Comparison of ENCODE assay signal across 1 cellular context in the genomic region with DNA sequence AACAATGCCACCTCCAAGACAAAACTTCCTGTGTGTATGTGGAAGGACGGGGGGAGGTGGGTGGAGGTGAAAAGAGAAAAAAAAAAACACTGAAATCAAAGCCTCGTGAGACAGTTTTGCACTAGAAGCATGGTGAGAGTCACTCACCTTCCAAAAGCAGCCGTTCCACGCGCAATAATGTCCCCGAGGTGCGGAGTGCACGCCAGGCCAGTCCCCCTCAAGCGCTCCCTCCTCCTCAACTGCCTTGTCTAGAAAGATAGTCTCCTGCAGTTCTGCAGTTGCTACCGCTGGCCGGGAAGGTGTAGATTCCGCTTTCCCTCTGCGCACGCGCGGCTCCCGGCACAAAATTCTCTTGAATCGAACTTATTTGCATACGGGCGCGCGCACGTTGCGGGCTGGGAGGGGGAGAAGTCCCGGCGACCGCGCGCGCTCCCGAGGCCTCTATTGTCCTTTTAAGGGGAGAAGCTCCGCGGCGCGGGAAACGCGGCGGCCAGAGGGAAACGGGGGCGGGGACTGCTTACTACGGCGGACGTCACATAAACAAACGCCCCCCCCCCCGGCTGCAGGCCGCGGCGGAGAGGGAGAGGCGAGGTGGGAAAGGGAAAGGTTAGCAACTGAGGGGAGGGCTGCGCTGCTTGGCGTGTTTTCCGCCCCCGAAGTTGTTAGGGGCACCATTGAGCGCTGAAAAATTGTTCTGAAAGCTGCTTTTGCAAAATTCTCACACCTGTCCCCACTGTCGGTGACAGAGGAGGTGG.
TF ChIP-seq lines count a peak whose summit lies in the region.

A gene with protein sequence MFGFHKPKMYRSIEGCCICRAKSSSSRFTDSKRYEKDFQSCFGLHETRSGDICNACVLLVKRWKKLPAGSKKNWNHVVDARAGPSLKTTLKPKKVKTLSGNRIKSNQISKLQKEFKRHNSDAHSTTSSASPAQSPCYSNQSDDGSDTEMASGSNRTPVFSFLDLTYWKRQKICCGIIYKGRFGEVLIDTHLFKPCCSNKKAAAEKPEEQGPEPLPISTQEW (minus strand): TSS at position 274 of the 755 bp plus-strand sequence. CDS start 27,946 bp downstream, outside the sequence.

TF ChIP-seq in K562, 482 proteins besides CTCF, POLR2A, EP300 and RAD21 (continued from another document and continues in another):
- TF ChIP-seq, protein P1, sequence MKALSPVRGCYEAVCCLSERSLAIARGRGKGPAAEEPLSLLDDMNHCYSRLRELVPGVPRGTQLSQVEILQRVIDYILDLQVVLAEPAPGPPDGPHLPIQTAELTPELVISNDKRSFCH (CRISPR knock-in tag; IDR thresholded peaks at IDR 0.05) = no peak
- TF ChIP-seq, protein P1 (tag; IDR thresholded peaks at IDR 0.05) = peak; percentile 37; the same call in 1 of the 2 replicates
- TF ChIP-seq, protein P2, sequence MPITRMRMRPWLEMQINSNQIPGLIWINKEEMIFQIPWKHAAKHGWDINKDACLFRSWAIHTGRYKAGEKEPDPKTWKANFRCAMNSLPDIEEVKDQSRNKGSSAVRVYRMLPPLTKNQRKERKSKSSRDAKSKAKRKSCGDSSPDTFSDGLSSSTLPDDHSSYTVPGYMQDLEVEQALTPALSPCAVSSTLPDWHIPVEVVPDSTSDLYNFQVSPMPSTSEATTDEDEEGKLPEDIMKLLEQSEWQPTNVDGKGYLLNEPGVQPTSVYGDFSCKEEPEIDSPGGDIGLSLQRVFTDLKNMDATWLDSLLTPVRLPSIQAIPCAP (CRISPR knock-in tag; IDR thresholded peaks at IDR 0.05; ENCODE audit: borderline replicate concordance) = no peak
- TF ChIP-seq ZNF766 (CRISPR knock-in tag; conservative IDR thresholded peaks at IDR 0.05) (peak; percentile 94), STAT5A (IDR thresholded peaks at IDR 0.05; ENCODE audit: borderline replicate concordance, low read length) (peak; percentile 27; the same call in 1 of the 2 replicates), NRF1 (conservative IDR thresholded peaks at IDR 0.05 in 1 of 2, IDR thresholded peaks at IDR 0.05 in 1 of 2) (peak; percentile 99), E2F3 (CRISPR knock-in tag; IDR thresholded peaks at IDR 0.05) (peak; percentile 90), ESRRA (IDR thresholded peaks at IDR 0.05; ENCODE audit: borderline replicate concordance, low read depth) (peak; percentile 30; the same call in 1 of the 2 replicates), SPI1 (IDR thresholded peaks at IDR 0.05; ENCODE audit: borderline replicate concordance, low read depth, low read length) (peak; percentile 3; the same call in 1 of the 2 replicates), RB1 (IDR thresholded peaks at IDR 0.05; ENCODE audit: low read depth) (peak; percentile 92), MTA3 (IDR thresholded peaks at IDR 0.05; ENCODE audit: borderline replicate concordance) (peak; percentile 61; the same call in 1 of the 2 replicates), PHF8 (IDR thresholded peaks at IDR 0.05; ENCODE audit: borderline replicate concordance, low read length) (peak; percentile 86; the same call in 1 of the 2 replicates), HMG20A (CRISPR knock-in tag; conservative IDR thresholded peaks at IDR 0.05) (no peak), LARP7 (IDR thresholded peaks at IDR 0.05) (peak; percentile 46; the same call in 1 of the 2 replicates), DACH1 (IDR thresholded peaks at IDR 0.05; ENCODE audit: partially characterized antibody) (no peak), ZNF584 (CRISPR knock-in tag; IDR thresholded peaks at IDR 0.05; ENCODE audit: low read depth) (peak; percentile 51; the same call in 1 of the 2 replicates), GTF2E2 (tag; IDR thresholded peaks at IDR 0.05) (peak; percentile 83; the same call in 1 of the 2 replicates), ZNF586 (CRISPR knock-in tag; conservative IDR thresholded peaks at IDR 0.05) (no peak), ZFPM2 (CRISPR knock-in tag; IDR thresholded peaks at IDR 0.05) (no peak)
- TF ChIP-seq, protein P3, sequence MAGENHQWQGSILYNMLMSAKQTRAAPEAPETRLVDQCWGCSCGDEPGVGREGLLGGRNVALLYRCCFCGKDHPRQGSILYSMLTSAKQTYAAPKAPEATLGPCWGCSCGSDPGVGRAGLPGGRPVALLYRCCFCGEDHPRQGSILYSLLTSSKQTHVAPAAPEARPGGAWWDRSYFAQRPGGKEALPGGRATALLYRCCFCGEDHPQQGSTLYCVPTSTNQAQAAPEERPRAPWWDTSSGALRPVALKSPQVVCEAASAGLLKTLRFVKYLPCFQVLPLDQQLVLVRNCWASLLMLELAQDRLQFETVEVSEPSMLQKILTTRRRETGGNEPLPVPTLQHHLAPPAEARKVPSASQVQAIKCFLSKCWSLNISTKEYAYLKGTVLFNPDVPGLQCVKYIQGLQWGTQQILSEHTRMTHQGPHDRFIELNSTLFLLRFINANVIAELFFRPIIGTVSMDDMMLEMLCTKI (IDR thresholded peaks at IDR 0.05; ENCODE audit: partially characterized antibody) = no peak
- TF ChIP-seq, protein P4, sequence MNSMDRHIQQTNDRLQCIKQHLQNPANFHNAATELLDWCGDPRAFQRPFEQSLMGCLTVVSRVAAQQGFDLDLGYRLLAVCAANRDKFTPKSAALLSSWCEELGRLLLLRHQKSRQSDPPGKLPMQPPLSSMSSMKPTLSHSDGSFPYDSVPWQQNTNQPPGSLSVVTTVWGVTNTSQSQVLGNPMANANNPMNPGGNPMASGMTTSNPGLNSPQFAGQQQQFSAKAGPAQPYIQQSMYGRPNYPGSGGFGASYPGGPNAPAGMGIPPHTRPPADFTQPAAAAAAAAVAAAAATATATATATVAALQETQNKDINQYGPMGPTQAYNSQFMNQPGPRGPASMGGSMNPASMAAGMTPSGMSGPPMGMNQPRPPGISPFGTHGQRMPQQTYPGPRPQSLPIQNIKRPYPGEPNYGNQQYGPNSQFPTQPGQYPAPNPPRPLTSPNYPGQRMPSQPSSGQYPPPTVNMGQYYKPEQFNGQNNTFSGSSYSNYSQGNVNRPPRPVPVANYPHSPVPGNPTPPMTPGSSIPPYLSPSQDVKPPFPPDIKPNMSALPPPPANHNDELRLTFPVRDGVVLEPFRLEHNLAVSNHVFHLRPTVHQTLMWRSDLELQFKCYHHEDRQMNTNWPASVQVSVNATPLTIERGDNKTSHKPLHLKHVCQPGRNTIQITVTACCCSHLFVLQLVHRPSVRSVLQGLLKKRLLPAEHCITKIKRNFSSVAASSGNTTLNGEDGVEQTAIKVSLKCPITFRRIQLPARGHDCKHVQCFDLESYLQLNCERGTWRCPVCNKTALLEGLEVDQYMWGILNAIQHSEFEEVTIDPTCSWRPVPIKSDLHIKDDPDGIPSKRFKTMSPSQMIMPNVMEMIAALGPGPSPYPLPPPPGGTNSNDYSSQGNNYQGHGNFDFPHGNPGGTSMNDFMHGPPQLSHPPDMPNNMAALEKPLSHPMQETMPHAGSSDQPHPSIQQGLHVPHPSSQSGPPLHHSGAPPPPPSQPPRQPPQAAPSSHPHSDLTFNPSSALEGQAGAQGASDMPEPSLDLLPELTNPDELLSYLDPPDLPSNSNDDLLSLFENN (IDR thresholded peaks at IDR 0.05; ENCODE audit: low read depth in 2 of 2, low read length in 2 of 2) = peak in 1 of 2 experiments; percentile 55; a peak in 1 of 4 replicates
- TF ChIP-seq, protein P5, sequence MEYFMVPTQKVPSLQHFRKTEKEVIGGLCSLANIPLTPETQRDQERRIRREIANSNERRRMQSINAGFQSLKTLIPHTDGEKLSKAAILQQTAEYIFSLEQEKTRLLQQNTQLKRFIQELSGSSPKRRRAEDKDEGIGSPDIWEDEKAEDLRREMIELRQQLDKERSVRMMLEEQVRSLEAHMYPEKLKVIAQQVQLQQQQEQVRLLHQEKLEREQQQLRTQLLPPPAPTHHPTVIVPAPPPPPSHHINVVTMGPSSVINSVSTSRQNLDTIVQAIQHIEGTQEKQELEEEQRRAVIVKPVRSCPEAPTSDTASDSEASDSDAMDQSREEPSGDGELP (CRISPR knock-in tag; IDR thresholded peaks at IDR 0.05; ENCODE audit: borderline replicate concordance) = peak; percentile 69; the same call in 1 of the 2 replicates
- TF ChIP-seq, protein P6, sequence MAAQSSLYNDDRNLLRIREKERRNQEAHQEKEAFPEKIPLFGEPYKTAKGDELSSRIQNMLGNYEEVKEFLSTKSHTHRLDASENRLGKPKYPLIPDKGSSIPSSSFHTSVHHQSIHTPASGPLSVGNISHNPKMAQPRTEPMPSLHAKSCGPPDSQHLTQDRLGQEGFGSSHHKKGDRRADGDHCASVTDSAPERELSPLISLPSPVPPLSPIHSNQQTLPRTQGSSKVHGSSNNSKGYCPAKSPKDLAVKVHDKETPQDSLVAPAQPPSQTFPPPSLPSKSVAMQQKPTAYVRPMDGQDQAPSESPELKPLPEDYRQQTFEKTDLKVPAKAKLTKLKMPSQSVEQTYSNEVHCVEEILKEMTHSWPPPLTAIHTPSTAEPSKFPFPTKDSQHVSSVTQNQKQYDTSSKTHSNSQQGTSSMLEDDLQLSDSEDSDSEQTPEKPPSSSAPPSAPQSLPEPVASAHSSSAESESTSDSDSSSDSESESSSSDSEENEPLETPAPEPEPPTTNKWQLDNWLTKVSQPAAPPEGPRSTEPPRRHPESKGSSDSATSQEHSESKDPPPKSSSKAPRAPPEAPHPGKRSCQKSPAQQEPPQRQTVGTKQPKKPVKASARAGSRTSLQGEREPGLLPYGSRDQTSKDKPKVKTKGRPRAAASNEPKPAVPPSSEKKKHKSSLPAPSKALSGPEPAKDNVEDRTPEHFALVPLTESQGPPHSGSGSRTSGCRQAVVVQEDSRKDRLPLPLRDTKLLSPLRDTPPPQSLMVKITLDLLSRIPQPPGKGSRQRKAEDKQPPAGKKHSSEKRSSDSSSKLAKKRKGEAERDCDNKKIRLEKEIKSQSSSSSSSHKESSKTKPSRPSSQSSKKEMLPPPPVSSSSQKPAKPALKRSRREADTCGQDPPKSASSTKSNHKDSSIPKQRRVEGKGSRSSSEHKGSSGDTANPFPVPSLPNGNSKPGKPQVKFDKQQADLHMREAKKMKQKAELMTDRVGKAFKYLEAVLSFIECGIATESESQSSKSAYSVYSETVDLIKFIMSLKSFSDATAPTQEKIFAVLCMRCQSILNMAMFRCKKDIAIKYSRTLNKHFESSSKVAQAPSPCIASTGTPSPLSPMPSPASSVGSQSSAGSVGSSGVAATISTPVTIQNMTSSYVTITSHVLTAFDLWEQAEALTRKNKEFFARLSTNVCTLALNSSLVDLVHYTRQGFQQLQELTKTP (IDR thresholded peaks at IDR 0.05; ENCODE audit: low read depth in 1 of 2, partially characterized antibody in 2 of 2) = peak; percentile 76 to 84
- TF ChIP-seq, protein P7, sequence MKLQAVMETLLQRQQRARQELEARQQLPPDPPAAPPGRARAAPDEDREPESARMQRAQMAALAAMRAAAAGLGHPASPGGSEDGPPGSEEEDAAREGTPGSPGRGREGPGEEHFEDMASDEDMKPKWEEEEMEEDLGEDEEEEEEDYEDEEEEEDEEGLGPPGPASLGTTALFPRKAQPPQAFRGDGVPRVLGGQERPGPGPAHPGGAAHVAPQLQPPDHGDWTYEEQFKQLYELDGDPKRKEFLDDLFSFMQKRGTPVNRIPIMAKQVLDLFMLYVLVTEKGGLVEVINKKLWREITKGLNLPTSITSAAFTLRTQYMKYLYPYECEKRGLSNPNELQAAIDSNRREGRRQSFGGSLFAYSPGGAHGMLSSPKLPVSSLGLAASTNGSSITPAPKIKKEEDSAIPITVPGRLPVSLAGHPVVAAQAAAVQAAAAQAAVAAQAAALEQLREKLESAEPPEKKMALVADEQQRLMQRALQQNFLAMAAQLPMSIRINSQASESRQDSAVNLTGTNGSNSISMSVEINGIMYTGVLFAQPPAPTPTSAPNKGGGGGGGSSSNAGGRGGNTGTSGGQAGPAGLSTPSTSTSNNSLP (IDR thresholded peaks at IDR 0.05; ENCODE audit: borderline replicate concordance, low read depth, low read length) = no peak
- TF ChIP-seq, protein P8, sequence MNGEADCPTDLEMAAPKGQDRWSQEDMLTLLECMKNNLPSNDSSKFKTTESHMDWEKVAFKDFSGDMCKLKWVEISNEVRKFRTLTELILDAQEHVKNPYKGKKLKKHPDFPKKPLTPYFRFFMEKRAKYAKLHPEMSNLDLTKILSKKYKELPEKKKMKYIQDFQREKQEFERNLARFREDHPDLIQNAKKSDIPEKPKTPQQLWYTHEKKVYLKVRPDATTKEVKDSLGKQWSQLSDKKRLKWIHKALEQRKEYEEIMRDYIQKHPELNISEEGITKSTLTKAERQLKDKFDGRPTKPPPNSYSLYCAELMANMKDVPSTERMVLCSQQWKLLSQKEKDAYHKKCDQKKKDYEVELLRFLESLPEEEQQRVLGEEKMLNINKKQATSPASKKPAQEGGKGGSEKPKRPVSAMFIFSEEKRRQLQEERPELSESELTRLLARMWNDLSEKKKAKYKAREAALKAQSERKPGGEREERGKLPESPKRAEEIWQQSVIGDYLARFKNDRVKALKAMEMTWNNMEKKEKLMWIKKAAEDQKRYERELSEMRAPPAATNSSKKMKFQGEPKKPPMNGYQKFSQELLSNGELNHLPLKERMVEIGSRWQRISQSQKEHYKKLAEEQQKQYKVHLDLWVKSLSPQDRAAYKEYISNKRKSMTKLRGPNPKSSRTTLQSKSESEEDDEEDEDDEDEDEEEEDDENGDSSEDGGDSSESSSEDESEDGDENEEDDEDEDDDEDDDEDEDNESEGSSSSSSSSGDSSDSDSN (IDR thresholded peaks at IDR 0.05; ENCODE audit: borderline replicate concordance in 1 of 2, low read depth in 2 of 2, low read length in 2 of 2) = peak in 1 of 2 experiments; percentile 70; a peak in 1 of 4 replicates
- TF ChIP-seq, protein P9, sequence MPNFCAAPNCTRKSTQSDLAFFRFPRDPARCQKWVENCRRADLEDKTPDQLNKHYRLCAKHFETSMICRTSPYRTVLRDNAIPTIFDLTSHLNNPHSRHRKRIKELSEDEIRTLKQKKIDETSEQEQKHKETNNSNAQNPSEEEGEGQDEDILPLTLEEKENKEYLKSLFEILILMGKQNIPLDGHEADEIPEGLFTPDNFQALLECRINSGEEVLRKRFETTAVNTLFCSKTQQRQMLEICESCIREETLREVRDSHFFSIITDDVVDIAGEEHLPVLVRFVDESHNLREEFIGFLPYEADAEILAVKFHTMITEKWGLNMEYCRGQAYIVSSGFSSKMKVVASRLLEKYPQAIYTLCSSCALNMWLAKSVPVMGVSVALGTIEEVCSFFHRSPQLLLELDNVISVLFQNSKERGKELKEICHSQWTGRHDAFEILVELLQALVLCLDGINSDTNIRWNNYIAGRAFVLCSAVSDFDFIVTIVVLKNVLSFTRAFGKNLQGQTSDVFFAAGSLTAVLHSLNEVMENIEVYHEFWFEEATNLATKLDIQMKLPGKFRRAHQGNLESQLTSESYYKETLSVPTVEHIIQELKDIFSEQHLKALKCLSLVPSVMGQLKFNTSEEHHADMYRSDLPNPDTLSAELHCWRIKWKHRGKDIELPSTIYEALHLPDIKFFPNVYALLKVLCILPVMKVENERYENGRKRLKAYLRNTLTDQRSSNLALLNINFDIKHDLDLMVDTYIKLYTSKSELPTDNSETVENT (CRISPR knock-in tag; IDR thresholded peaks at IDR 0.05) = peak; percentile 97
- TF ChIP-seq, protein P10, sequence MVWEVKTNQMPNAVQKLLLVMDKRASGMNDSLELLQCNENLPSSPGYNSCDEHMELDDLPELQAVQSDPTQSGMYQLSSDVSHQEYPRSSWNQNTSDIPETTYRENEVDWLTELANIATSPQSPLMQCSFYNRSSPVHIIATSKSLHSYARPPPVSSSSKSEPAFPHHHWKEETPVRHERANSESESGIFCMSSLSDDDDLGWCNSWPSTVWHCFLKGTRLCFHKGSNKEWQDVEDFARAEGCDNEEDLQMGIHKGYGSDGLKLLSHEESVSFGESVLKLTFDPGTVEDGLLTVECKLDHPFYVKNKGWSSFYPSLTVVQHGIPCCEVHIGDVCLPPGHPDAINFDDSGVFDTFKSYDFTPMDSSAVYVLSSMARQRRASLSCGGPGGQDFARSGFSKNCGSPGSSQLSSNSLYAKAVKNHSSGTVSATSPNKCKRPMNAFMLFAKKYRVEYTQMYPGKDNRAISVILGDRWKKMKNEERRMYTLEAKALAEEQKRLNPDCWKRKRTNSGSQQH (CRISPR knock-in tag; IDR thresholded peaks at IDR 0.05) = no peak
